ENCODE assay signal across 14 cellular contexts in the genomic region with DNA sequence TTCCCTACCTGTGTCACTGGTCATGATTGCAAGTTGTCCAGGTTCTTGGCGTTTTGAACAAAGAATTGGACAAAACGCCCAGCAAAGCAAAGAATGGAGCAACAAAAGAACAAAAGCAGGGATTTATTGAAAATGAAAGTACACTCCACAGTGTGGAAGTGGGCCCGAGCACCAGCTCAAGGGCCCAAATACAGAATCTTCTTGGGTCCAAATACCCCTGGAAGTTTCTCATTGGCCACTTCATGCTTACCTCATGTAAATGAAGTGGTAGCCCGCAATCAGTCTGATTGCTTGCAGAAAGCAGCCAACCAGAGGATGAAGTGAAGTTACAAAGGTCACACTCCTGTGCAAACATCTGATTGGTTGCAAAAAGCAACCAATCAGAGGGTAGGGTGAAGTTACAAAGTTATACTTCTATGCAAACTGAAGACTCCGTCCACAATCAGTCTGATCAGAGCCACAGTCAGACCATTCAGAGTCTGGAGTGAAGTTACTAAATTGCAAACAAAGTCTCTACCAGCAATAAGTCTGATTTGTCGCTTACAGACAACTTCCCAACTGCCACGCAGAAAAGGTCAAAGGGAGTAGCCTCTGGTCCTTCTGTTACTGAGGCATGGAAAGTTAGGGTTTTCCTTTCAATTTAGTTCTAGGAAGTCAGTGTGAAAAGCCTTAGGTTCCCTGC. TPM values are rescaled to one million over a fixed set of nuclear protein-coding genes. Genes with fewer than 3 reads are reported as not detected.
DNase-seq lines count a peak whose midpoint lies in the region; FAIRE-seq and TF ChIP-seq lines count a peak whose summit lies in the region.
"Had no signal": no experiment of that assay in that cellular context is flagged by ENCODE, and none has a peak within 500 bp of the region (broad histone marks: within the 10 kb centered on the region; RNA-seq: fewer than 3 reads in every experiment).

No MANE protein-coding gene starts in this region.

- no peaks in the 10 kb centered on the region for H3K36me3 ChIP-seq in breast epithelium
- no peaks in the 10 kb centered on the region for H3K36me3 ChIP-seq in mesenchymal stem cell (ENCODE audit: control insufficient read depth in 1 of 2, insufficient read depth in 2 of 2, low read depth in 1 of 2, low read length in 2 of 2)
- H3K36me3 ChIP-seq in suprapubic skin, result no peaks in the 10 kb centered on the region
- H3K36me3 ChIP-seq: ovary had no signal

- DNase-seq in HFFc6 (no peak), breast epithelium (ENCODE audit: low spot score in 2 of 2) (no peak), mesenchymal stem cell (no peak), suprapubic skin (ENCODE audit: low spot score in 2 of 2) (no peak), HuH-7.5 (ENCODE audit: low spot score) (no peak), NOMO-1 treated with dmso at 0.1 percent for 144 hours (lab: John Stamatoyannopoulos, UW; ENCODE audit: unreplicated experiment) (no peak), globus pallidus (ENCODE audit: low spot score) (no peak), D721Med (ENCODE audit: insufficient read length, low spot score) (no peak)
- DNase-seq: NCI-H446 treated with DMSO at 0.1 percent for 48 hours; stimulated activated CD4-positive, alpha-beta T cell treated with anti-CD3 and anti-CD28 coated beads, Interleukin-4, amount 100 ng/mL, for 4 hours; stimulated activated naive CD8-positive, alpha-beta T cell treated with anti-CD3 and anti-CD28 coated beads, Interleukin-15, Interleukin-2, amounts not matched to agents 100 U/mL and 50 U/mL, for 24 hours had no signal

- H3K4me3 ChIP-seq in breast epithelium (no peak overlapping the region), mesenchymal stem cell (ENCODE audit: insufficient read depth in 1 of 2, low read depth in 1 of 2, low read length in 2 of 2) (no peak overlapping the region), suprapubic skin (no peak overlapping the region)
- H3K4me3 ChIP-seq: ovary had no signal

- H4K8ac ChIP-seq in mesenchymal stem cell (ENCODE audit: low read length), result no peak overlapping the region

- H2BK120ac ChIP-seq in mesenchymal stem cell (ENCODE audit: low read depth, low read length), result no peak overlapping the region

- no peak overlapping the region for H3K4me2 ChIP-seq in mesenchymal stem cell (ENCODE audit: low read length, poor library complexity, severe bottlenecking)

- peak overlapping the region; percentile 8 for H2AK5ac ChIP-seq in mesenchymal stem cell (ENCODE audit: low read length, severe bottlenecking)

- TF ChIP-seq POLR2A in breast epithelium (IDR thresholded peaks at IDR 0.05), result no peak
- no peak for TF ChIP-seq POLR2A in suprapubic skin (IDR thresholded peaks at IDR 0.05)

- H3K18ac ChIP-seq in mesenchymal stem cell (ENCODE audit: low read depth in 1 of 2, low read length in 2 of 2), result peak overlapping the region; percentile 28 to 46

- FAIRE-seq in D721Med (lab: Jason Lieb, UNC), result no peak
- FAIRE-seq: GM18507 had no signal

- intact Hi-C loops in breast epithelium (cut with DNase I; ENCODE audit: low total_unique reads), result no loop called here

- H3K79me1 ChIP-seq in mesenchymal stem cell (replicated peaks; ENCODE audit: low read length, poor library complexity, severe bottlenecking), result no peaks in the 10 kb centered on the region

- peak overlapping the region in 1 of 2 experiments; percentile 61 for H2BK12ac ChIP-seq in mesenchymal stem cell (ENCODE audit: low read length in 2 of 2)

- H3K4me1 Mint-ChIP-seq in HFFc6 (ENCODE audit: low read depth), result peaks cover 86% of the 10 kb centered on the region

- peak overlapping the region; percentile 99 for H3K27ac Mint-ChIP-seq in HFFc6

- H2BK15ac ChIP-seq in mesenchymal stem cell (ENCODE audit: low read depth, poor library complexity, severe bottlenecking), result no peak overlapping the region

- no peak overlapping the region for H3K4ac ChIP-seq in mesenchymal stem cell (ENCODE audit: low read depth in 1 of 2, low read length in 2 of 2)

- H3K14ac ChIP-seq in mesenchymal stem cell (ENCODE audit: low read length in 2 of 2), result no peak overlapping the region

- TF ChIP-seq CTCF in HFFc6 (IDR thresholded peaks at IDR 0.05) (no peak), breast epithelium (IDR thresholded peaks at IDR 0.05) (no peak), suprapubic skin (IDR thresholded peaks at IDR 0.05) (no peak), D721Med (IDR thresholded peaks at IDR 0.05; ENCODE audit: insufficient read depth, missing control alignments) (no peak)

- peak overlapping the region; percentile 79 for H3K4me3 Mint-ChIP-seq in HFFc6

- no peak overlapping the region for H2AFZ ChIP-seq in mesenchymal stem cell (ENCODE audit: low read depth, low read length)

- peak overlapping the region; percentile 95 to 96 for H3K27ac ChIP-seq in breast epithelium
- H3K27ac ChIP-seq in mesenchymal stem cell (ENCODE audit: low read length, poor library complexity, severe bottlenecking), result peak overlapping the region; percentile 96
- H3K27ac ChIP-seq in suprapubic skin, result peak overlapping the region; percentile 92
- H3K27ac ChIP-seq: RWPE1 had no signal

- peaks cover 17% of the 10 kb centered on the region for H3K9me3 Mint-ChIP-seq in HFFc6

- 90% methylated on average over 7 of the region's 7 CpGs for WGBS in mesenchymal stem cell
- WGBS in suprapubic skin, result 90% methylated on average over 7 of the region's 7 CpGs

- peaks cover 0 to 12% of the 10 kb centered on the region in 2 donors for H3K4me1 ChIP-seq in breast epithelium
- H3K4me1 ChIP-seq in mesenchymal stem cell (ENCODE audit: control insufficient read depth, insufficient read depth, low read depth, low read length), result peaks cover 5% of the 10 kb centered on the region
- peaks cover 57% of the 10 kb centered on the region for H3K4me1 ChIP-seq in suprapubic skin

- H3K9ac ChIP-seq in mesenchymal stem cell (ENCODE audit: low read length), result peak overlapping the region; percentile 83

- peak overlapping the region; percentile 45 for H4K91ac ChIP-seq in mesenchymal stem cell (ENCODE audit: low read length)

- H3K9me3 ChIP-seq in breast epithelium (no peaks in the 10 kb centered on the region), mesenchymal stem cell (ENCODE audit: control insufficient read depth, low read length) (peaks cover 5% of the 10 kb centered on the region), suprapubic skin (no peaks in the 10 kb centered on the region)
- H3K9me3 ChIP-seq: ovary had no signal

- H3K27me3 ChIP-seq in breast epithelium (no peaks in the 10 kb centered on the region), mesenchymal stem cell (ENCODE audit: control insufficient read depth in 1 of 2, insufficient read depth in 1 of 2, low read length in 2 of 2) (no peaks in the 10 kb centered on the region), suprapubic skin (no peaks in the 10 kb centered on the region)
- H3K27me3 ChIP-seq: ovary had no signal

- peaks cover 17% of the 10 kb centered on the region for H3K36me3 Mint-ChIP-seq in HFFc6 (ENCODE audit: low read depth)

- no peak overlapping the region for H3K23ac ChIP-seq in mesenchymal stem cell (ENCODE audit: low read length in 2 of 2)

- TF ChIP-seq EP300 in suprapubic skin (IDR thresholded peaks at IDR 0.05), result no peak

- no peak overlapping the region for H2BK5ac ChIP-seq in mesenchymal stem cell (ENCODE audit: low read depth, low read length, poor library complexity, severe bottlenecking)

- peaks cover 4% of the 10 kb centered on the region; the same call in 1 of the 2 replicates for H3K27me3 Mint-ChIP-seq in HFFc6 (ENCODE audit: insufficient read depth)

RNA-seq across cellular contexts. Expression of a gene that starts 8.3 kb away (rescaled TPM):
- 10 to 100 TPM in 4 of 6 experiments, 1 to 10 TPM in 2; 6.5 to 80.1 (median 74.8) TPM for total RNA-seq in HFFc6 (2021; fragmentation: NEBNext Ultra II Directional; extraction: Animal tissue kit (Norgen Biotek cat#: 25700))
- 100 to 1,000 TPM in 2 of 3 donors, 10 to 100 TPM in 1; 48.5 to 559 (median 290) TPM for total RNA-seq in breast epithelium
- 80.3 TPM for polyA plus RNA-seq in mesenchymal stem cell (2013, experiment 1 of 2)
- polyA plus RNA-seq in mesenchymal stem cell (2013, experiment 2 of 2), result 86.8 TPM
- total RNA-seq in suprapubic skin, result 10 to 100 TPM; 80.4 to 96.4 (median 83.6) TPM

RNA-seq across cellular contexts. Expression of a gene that starts 52.3 kb away (rescaled TPM):
- under 1 TPM in 4 of 6 experiments, not detected in 2; 0.05 to 0.19 (median 0.09) TPM for total RNA-seq in HFFc6 (2021; fragmentation: NEBNext Ultra II Directional; extraction: Animal tissue kit (Norgen Biotek cat#: 25700))
- total RNA-seq in breast epithelium (10 to 100 TPM in 2 of 3 donors, 1 to 10 TPM in 1; 7.2 to 43.8 (median 25.9) TPM), suprapubic skin (1 to 10 TPM; 1.8 to 7.9 (median 3.4) TPM)
- polyA plus RNA-seq in mesenchymal stem cell (2013, experiment 1 of 2), result 0.94 TPM
- polyA plus RNA-seq in mesenchymal stem cell (2013, experiment 2 of 2), result 0.88 TPM
